ENCODE assay signal across 8 cellular contexts in the genomic region with DNA sequence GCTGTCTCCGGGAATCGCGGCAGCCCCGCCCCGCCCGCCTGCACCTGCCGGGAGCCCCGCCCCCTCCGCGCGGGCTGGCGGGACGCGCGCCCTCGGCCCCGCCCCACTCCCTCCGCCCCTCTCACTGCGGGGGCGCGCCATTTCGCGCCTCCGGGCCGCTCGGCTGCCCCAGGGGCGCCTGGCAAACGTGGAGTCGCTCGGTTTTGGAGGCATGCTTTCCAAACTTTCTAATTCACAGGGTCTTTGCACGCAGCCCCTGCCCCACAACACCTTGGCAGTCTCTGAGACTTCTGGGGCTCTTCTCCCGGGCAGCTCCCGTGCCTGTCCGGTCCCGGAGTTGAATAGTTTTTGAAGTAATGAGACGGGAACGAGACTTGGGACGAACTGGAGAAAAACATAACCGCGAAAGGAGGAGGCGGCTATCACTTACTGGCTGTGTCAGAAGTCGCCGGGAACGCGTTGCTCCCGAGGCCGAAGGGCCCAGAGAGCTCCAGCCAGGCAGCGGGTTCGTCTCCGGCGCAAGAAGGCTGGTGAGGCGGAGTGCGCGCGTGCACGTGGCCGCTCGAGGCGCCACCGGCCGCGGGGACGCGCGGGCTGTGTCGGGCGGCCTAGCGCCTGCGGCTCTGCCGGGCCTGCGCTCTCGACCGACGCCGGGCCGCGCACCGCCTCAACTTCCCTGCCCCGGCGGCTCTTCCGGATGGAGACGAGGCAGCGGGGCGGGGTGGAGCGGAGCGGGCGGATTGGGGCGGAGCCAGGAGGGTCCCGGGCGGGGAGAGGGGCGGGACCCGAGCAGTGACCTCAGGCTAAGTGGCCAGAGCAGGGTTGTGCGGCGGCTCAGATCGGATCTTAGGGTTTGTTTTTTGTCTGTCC. TPM values are rescaled to one million over a fixed set of nuclear protein-coding genes. Genes with fewer than 3 reads are reported as not detected.
DNase-seq lines count a peak whose midpoint lies in the region; ATAC-seq and TF ChIP-seq lines count a peak whose summit lies in the region.

A gene (minus strand): TSS at position 699 of the 870 bp plus-strand sequence. CDS start 3,436 bp downstream, outside the sequence.

- peak within 1 kb of the TSS; percentile 86 for H3K4me3 ChIP-seq in NB4 (ENCODE audit: low read depth, low read length)
- peak within 1 kb of the TSS; percentile 93 for H3K4me3 ChIP-seq in thoracic aorta

- TF ChIP-seq CTCF in GM10248 (IDR thresholded peaks at IDR 0.05; ENCODE audit: control extremely low read depth, extremely low read depth, low read depth, missing control alignments) (no peak), NB4 (IDR thresholded peaks at IDR 0.05; ENCODE audit: low read depth, low read length) (no peak), glutamatergic neuron (IDR thresholded peaks at IDR 0.05; ENCODE audit: partially characterized antibody, unreplicated experiment) (no peak), osteocyte (IDR thresholded peaks at IDR 0.05) (no peak), thoracic aorta (IDR thresholded peaks at IDR 0.05) (no peak)

- peak; percentile 78 for TF ChIP-seq POLR2A in NB4 (IDR thresholded peaks at IDR 0.05; ENCODE audit: extremely low read depth, insufficient read length)

- no peaks in the 10 kb centered on the region for H3K27me3 Mint-ChIP-seq in glutamatergic neuron (ENCODE audit: unreplicated experiment)
- no peaks in the 10 kb centered on the region for H3K27me3 Mint-ChIP-seq in osteocyte (ENCODE audit: unreplicated experiment)

- H3K4me3 Mint-ChIP-seq in glutamatergic neuron (ENCODE audit: unreplicated experiment) = peak within 1 kb of the TSS; percentile 94
- H3K4me3 Mint-ChIP-seq in osteocyte (ENCODE audit: unreplicated experiment) = peak within 1 kb of the TSS; percentile 93

- H3K27ac ChIP-seq in thoracic aorta = peak within 1 kb of the TSS; percentile 94 to 96

- H3K4me1 ChIP-seq in thoracic aorta (ENCODE audit: control insufficient read depth in 1 of 2, low read depth in 2 of 2) = peaks cover 0 to 4% of the 10 kb centered on the region in 2 donors

- POLR2A ChIA-PET in GM10248 (lab: Yijun Ruan, JAX) = no interaction called here

- H3K36me3 ChIP-seq in thoracic aorta = no peaks in the 10 kb centered on the region

- no peaks in the 10 kb centered on the region for H3K27me3 ChIP-seq in thoracic aorta (replicated peaks; ENCODE audit: insufficient read depth)

- DNase-seq in GM10248 (ENCODE audit: extremely low spot score) (peak; percentile 95), NB4 (ENCODE audit: low read depth) (peak; percentile 96), SKM-1 (lab: John Stamatoyannopoulos, UW; ENCODE audit: unreplicated experiment) (peak; percentile 80), glutamatergic neuron (peak; percentile 96), osteocyte (ENCODE audit: extremely low spot score, unreplicated experiment) (peak; percentile 91), thoracic aorta (ENCODE audit: low spot score) (peak; percentile 55)
- DNase-seq in activated naive CD4-positive, alpha-beta T cell treated with anti-CD3 and anti-CD28 coated beads, Interleukin-2, amount 50 U/mL, for 72 hours (ENCODE audit: low spot score in 2 of 2) = peak; percentile 91 to 94

- peaks cover 4 to 8% of the 10 kb centered on the region in 2 donors for H3K9me3 Mint-ChIP-seq in activated naive CD4-positive, alpha-beta T cell treated with anti-CD3 and anti-CD28 coated beads, Interleukin-2, amount 50 U/mL, for 72 hours
- H3K9me3 Mint-ChIP-seq in glutamatergic neuron (ENCODE audit: unreplicated experiment) (peaks cover 2% of the 10 kb centered on the region), osteocyte (ENCODE audit: unreplicated experiment) (no peaks in the 10 kb centered on the region)

- peaks cover 12% of the 10 kb centered on the region for H3K4me1 Mint-ChIP-seq in glutamatergic neuron (ENCODE audit: low read depth, unreplicated experiment)
- H3K4me1 Mint-ChIP-seq in osteocyte (ENCODE audit: unreplicated experiment) = peaks cover 21% of the 10 kb centered on the region

- CTCF ChIA-PET in GM10248 (lab: Yijun Ruan, JAX) = interaction anchor here (1.2 kb wide), 1 partner anchor 38 kb away, joined by 3 read pairs; no protein-coding TSS in a partner anchor

- H3K36me3 Mint-ChIP-seq in activated naive CD4-positive, alpha-beta T cell treated with anti-CD3 and anti-CD28 coated beads, Interleukin-2, amount 50 U/mL, for 72 hours = peaks cover 19 to 47% of the 10 kb centered on the region in 2 donors
- no peaks in the 10 kb centered on the region for H3K36me3 Mint-ChIP-seq in glutamatergic neuron (ENCODE audit: unreplicated experiment)
- H3K36me3 Mint-ChIP-seq in osteocyte (ENCODE audit: unreplicated experiment) = peaks cover 11% of the 10 kb centered on the region

- H3K9me3 ChIP-seq in thoracic aorta = no peaks in the 10 kb centered on the region

- peak; percentile 95 for ATAC-seq in HG02571 (IDR thresholded peaks at IDR 0.05; ENCODE audit: unreplicated experiment)
- ATAC-seq in activated naive CD4-positive, alpha-beta T cell treated with anti-CD3 and anti-CD28 coated beads, Interleukin-2, amount 50 U/mL, for 72 hours = peak; percentile 96 to 97
- peak; percentile 93 for ATAC-seq in thoracic aorta (ENCODE audit: insufficient number of reproducible peaks, low FRiP score, low read depth)

- H3K27ac Mint-ChIP-seq in activated naive CD4-positive, alpha-beta T cell treated with anti-CD3 and anti-CD28 coated beads, Interleukin-2, amount 50 U/mL, for 72 hours = peak within 1 kb of the TSS; percentile 94 to 96
- H3K27ac Mint-ChIP-seq in glutamatergic neuron (ENCODE audit: unreplicated experiment) (peak within 1 kb of the TSS; percentile 91), osteocyte (ENCODE audit: unreplicated experiment) (peak within 1 kb of the TSS; percentile 90)

RNA-seq across cellular contexts. Expression of the gene that starts here (rescaled TPM):
- total RNA-seq in activated naive CD4-positive, alpha-beta T cell treated with anti-CD3 and anti-CD28 coated beads, Interleukin-2, amount 50 U/mL, for 72 hours = 10 to 100 TPM; 15.8 to 19.0 TPM
- total RNA-seq in glutamatergic neuron (ENCODE audit: unreplicated experiment) (18.0 TPM), osteocyte (15.6 and 18.6 TPM in 2 replicates), thoracic aorta (10 to 100 TPM; 14.1 to 22.2 TPM)

Comparison
In these comparisons a context has a peak if more than half of its experiments do, and no peak if none do; other contexts are left out.
1. Peak in every context shown above with its lines: DNase-seq, ATAC-seq, H3K4me3 ChIP-seq and H3K27ac ChIP-seq.